In genomic region chr5:3019045-3019444, GRCh38 we compare ENCODE assay signal across 2 cellular contexts.
TF ChIP-seq lines count a peak whose summit lies in the region.

No MANE protein-coding gene starts in this region.

TF ChIP-seq in H1, 55 proteins besides CTCF, POLR2A, EP300 and RAD21 (continued from another document):
- TF ChIP-seq CREB1 (IDR thresholded peaks at IDR 0.05), result no peak
- TF ChIP-seq SP1 (IDR thresholded peaks at IDR 0.05; ENCODE audit: low read depth, low read length), result no peak
- no peak for TF ChIP-seq TAF1 (IDR thresholded peaks at IDR 0.05; ENCODE audit: low read depth, low read length)
- TF ChIP-seq SAP30 (IDR thresholded peaks at IDR 0.05; ENCODE audit: insufficient read depth, insufficient replicate concordance, low read length), result no peak
- TF ChIP-seq, protein P1, sequence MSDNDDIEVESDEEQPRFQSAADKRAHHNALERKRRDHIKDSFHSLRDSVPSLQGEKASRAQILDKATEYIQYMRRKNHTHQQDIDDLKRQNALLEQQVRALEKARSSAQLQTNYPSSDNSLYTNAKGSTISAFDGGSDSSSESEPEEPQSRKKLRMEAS (IDR thresholded peaks at IDR 0.05), result no peak
- no peak for TF ChIP-seq MAFK (IDR thresholded peaks at IDR 0.05; ENCODE audit: low read depth, low read length)
- no peak for TF ChIP-seq CBX8 (IDR thresholded peaks at IDR 0.05; ENCODE audit: borderline replicate concordance, low read depth, low read length)
- TF ChIP-seq ASH2L (IDR thresholded peaks at IDR 0.05; ENCODE audit: low read length), result no peak
- TF ChIP-seq POU5F1 (IDR thresholded peaks at IDR 0.05; ENCODE audit: low read depth, low read length), result no peak
- no peak for TF ChIP-seq RFX5 (IDR thresholded peaks at IDR 0.05; ENCODE audit: borderline replicate concordance, low read depth, low read length)
- TF ChIP-seq SRF (IDR thresholded peaks at IDR 0.05; ENCODE audit: low read depth, low read length), result no peak
- TF ChIP-seq SUZ12 (IDR thresholded peaks at IDR 0.05; ENCODE audit: low read length), result no peak
- no peak for TF ChIP-seq E2F6 (IDR thresholded peaks at IDR 0.05)
- no peak for TF ChIP-seq ZNF274 (IDR thresholded peaks at IDR 0.05; ENCODE audit: borderline replicate concordance, extremely low read depth, low read length)
- TF ChIP-seq EGR1 (IDR thresholded peaks at IDR 0.05; ENCODE audit: borderline replicate concordance, low read depth, low read length), result no peak

TF ChIP-seq in WTC11, 78 proteins besides CTCF, POLR2A, EP300 and RAD21 (continued from another document):
- TF ChIP-seq, protein P2, sequence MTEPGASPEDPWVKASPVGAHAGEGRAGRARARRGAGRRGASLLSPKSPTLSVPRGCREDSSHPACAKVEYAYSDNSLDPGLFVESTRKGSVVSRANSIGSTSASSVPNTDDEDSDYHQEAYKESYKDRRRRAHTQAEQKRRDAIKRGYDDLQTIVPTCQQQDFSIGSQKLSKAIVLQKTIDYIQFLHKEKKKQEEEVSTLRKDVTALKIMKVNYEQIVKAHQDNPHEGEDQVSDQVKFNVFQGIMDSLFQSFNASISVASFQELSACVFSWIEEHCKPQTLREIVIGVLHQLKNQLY (CRISPR knock-in tag; IDR thresholded peaks at IDR 0.05), result no peak
- TF ChIP-seq ATF2 (CRISPR knock-in tag; IDR thresholded peaks at IDR 0.05; ENCODE audit: borderline replicate concordance, low read depth), result no peak
- TF ChIP-seq ATF1 (CRISPR knock-in tag; IDR thresholded peaks at IDR 0.05), result no peak
- no peak for TF ChIP-seq E2F4 (CRISPR knock-in tag; IDR thresholded peaks at IDR 0.05; ENCODE audit: borderline replicate concordance, low read depth)
- TF ChIP-seq CBFB (CRISPR knock-in tag; IDR thresholded peaks at IDR 0.05; ENCODE audit: low read depth), result no peak
- TF ChIP-seq FOXP1 (CRISPR knock-in tag; IDR thresholded peaks at IDR 0.05; ENCODE audit: borderline replicate concordance), result no peak
- TF ChIP-seq GRHL2 (CRISPR knock-in tag; IDR thresholded peaks at IDR 0.05; ENCODE audit: insufficient replicate concordance, severe bottlenecking), result no peak
- TF ChIP-seq ZNF425 (CRISPR knock-in tag; conservative IDR thresholded peaks at IDR 0.05), result no peak
- TF ChIP-seq EMX1 (CRISPR knock-in tag; IDR thresholded peaks at IDR 0.05), result no peak
